Comparison of ENCODE assay signal across 1 cellular context in the genomic region with DNA sequence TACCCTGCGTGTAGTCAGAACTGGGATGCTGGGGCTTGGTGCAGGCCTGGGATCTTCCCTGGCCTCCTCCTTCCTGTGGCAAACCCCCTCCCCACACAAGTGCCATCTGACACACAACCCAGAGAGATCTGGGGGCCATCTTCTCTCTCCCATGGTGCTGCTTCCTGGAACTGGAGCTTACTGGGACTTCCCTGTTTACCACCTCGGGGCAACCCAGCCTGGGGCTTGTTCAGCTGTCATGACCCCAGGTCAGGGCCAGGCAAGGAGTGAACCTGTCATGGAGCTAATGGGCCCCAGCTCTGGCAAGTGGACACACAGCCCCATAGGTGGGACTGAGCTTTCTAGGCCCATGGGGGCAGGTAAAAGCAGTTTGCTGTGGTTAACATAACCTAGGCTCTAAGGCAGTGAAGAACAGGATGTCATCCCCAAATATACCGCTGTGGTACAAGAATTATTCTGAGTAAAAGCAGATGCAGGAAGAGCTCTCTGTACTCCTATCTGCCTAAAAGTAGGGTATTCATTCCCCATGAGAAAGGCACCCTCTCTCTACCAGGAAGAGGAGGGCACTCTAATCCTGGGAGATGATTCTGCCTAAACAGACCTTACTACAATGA.
TF ChIP-seq lines count a peak whose summit lies in the region.

No MANE protein-coding gene starts in this region.

TF ChIP-seq in SK-N-SH, 30 proteins besides CTCF, POLR2A, EP300 and RAD21 (continued from another document):
- TF ChIP-seq IRF3 (IDR thresholded peaks at IDR 0.05; ENCODE audit: low read depth, low read length) (no peak), ZBTB33 (IDR thresholded peaks at IDR 0.05; ENCODE audit: borderline replicate concordance, low read depth) (no peak), GATA2 (CRISPR knock-in tag; IDR thresholded peaks at IDR 0.05) (no peak), POLR2AphosphoS5 (IDR thresholded peaks at IDR 0.05; ENCODE audit: low read depth, low read length) (no peak), YY1 (IDR thresholded peaks at IDR 0.05; ENCODE audit: low read depth) (no peak), ELF1 (IDR thresholded peaks at IDR 0.05) (no peak), NRF1 (IDR thresholded peaks at IDR 0.05; ENCODE audit: low read depth, low read length) (no peak), GABPA (IDR thresholded peaks at IDR 0.05; ENCODE audit: low read depth) (no peak), JUND (IDR thresholded peaks at IDR 0.05) (no peak), TCF12 (IDR thresholded peaks at IDR 0.05) (no peak), REST (IDR thresholded peaks at IDR 0.05; ENCODE audit: low read depth, low read length) (no peak)
